1 cellular context compared by ENCODE assay signal in the genomic region with DNA sequence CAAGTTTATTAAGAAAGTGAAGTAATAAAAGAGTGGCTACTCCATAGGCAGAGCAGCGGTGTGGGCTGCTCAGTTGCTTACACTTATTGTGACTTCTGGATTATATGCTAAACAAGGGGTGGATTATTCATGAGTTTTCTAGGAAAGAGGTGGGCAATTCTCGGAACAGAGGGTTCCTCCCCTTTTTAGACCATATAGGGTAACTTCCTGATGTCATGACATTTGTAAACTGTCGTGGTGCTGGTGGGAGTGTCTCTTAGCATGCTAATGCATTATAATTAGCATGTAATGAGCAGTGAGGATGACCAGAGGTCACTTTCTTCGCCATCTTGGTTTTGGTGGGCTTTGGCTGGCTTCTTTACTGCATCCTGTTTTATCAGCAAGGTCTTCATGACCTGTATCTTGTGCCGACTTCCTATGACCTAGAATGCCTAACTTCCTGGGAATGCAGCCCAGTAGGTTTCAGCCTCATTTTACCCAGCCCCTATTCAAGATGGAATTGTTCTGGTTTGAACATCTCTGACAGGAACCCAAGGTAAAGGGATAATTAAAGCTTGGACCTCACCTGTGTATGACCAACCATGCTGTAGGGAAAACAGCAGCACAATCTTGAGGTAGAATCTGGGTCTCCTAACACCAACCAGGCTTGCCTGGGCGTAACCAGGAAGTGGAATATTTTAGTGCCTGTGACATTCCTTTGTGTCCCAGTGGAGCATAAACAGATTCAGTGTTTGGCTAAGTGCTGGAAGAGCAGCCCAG.
TF ChIP-seq lines count a peak whose summit lies in the region.

No MANE protein-coding gene starts in this region.

TF ChIP-seq in K562, 482 proteins besides CTCF, POLR2A, EP300 and RAD21 (continues in another document):
- TF ChIP-seq, protein P1, sequence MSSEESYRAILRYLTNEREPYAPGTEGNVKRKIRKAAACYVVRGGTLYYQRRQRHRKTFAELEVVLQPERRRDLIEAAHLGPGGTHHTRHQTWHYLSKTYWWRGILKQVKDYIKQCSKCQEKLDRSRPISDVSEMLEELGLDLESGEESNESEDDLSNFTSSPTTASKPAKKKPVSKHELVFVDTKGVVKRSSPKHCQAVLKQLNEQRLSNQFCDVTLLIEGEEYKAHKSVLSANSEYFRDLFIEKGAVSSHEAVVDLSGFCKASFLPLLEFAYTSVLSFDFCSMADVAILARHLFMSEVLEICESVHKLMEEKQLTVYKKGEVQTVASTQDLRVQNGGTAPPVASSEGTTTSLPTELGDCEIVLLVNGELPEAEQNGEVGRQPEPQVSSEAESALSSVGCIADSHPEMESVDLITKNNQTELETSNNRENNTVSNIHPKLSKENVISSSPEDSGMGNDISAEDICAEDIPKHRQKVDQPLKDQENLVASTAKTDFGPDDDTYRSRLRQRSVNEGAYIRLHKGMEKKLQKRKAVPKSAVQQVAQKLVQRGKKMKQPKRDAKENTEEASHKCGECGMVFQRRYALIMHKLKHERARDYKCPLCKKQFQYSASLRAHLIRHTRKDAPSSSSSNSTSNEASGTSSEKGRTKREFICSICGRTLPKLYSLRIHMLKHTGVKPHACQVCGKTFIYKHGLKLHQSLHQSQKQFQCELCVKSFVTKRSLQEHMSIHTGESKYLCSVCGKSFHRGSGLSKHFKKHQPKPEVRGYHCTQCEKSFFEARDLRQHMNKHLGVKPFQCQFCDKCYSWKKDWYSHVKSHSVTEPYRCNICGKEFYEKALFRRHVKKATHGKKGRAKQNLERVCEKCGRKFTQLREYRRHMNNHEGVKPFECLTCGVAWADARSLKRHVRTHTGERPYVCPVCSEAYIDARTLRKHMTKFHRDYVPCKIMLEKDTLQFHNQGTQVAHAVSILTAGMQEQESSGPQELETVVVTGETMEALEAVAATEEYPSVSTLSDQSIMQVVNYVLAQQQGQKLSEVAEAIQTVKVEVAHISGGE (CRISPR knock-in tag; IDR thresholded peaks at IDR 0.05), result no peak
- no peak for TF ChIP-seq ZSCAN32 (CRISPR knock-in tag; IDR thresholded peaks at IDR 0.05)
- no peak for TF ChIP-seq ZNF764 (CRISPR knock-in tag; IDR thresholded peaks at IDR 0.05; ENCODE audit: low read depth)
- TF ChIP-seq, protein P2, sequence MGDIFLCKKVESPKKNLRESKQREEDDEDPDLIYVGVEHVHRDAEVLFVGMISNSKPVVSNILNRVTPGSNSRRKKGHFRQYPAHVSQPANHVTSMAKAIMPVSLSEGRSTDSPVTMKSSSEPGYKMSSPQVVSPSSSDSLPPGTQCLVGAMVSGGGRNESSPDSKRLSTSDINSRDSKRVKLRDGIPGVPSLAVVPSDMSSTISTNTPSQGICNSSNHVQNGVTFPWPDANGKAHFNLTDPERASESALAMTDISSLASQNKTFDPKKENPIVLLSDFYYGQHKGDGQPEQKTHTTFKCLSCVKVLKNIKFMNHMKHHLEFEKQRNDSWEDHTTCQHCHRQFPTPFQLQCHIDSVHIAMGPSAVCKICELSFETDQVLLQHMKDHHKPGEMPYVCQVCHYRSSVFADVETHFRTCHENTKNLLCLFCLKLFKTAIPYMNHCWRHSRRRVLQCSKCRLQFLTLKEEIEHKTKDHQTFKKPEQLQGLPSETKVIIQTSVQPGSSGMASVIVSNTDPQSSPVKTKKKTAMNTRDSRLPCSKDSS (IDR thresholded peaks at IDR 0.05; ENCODE audit: low read depth, partially characterized antibody), result no peak
- TF ChIP-seq ZZZ3 (IDR thresholded peaks at IDR 0.05), result no peak
- TF ChIP-seq, protein P3, sequence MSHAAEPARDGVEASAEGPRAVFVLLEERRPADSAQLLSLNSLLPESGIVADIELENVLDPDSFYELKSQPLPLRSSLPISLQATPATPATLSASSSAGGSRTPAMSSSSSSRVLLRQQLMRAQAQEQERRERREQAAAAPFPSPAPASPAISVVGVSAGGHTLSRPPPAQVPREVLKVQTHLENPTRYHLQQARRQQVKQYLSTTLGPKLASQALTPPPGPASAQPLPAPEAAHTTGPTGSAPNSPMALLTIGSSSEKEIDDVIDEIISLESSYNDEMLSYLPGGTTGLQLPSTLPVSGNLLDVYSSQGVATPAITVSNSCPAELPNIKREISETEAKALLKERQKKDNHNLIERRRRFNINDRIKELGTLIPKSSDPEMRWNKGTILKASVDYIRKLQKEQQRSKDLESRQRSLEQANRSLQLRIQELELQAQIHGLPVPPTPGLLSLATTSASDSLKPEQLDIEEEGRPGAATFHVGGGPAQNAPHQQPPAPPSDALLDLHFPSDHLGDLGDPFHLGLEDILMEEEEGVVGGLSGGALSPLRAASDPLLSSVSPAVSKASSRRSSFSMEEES (CRISPR knock-in tag; IDR thresholded peaks at IDR 0.05), result no peak
- TF ChIP-seq, protein P4, sequence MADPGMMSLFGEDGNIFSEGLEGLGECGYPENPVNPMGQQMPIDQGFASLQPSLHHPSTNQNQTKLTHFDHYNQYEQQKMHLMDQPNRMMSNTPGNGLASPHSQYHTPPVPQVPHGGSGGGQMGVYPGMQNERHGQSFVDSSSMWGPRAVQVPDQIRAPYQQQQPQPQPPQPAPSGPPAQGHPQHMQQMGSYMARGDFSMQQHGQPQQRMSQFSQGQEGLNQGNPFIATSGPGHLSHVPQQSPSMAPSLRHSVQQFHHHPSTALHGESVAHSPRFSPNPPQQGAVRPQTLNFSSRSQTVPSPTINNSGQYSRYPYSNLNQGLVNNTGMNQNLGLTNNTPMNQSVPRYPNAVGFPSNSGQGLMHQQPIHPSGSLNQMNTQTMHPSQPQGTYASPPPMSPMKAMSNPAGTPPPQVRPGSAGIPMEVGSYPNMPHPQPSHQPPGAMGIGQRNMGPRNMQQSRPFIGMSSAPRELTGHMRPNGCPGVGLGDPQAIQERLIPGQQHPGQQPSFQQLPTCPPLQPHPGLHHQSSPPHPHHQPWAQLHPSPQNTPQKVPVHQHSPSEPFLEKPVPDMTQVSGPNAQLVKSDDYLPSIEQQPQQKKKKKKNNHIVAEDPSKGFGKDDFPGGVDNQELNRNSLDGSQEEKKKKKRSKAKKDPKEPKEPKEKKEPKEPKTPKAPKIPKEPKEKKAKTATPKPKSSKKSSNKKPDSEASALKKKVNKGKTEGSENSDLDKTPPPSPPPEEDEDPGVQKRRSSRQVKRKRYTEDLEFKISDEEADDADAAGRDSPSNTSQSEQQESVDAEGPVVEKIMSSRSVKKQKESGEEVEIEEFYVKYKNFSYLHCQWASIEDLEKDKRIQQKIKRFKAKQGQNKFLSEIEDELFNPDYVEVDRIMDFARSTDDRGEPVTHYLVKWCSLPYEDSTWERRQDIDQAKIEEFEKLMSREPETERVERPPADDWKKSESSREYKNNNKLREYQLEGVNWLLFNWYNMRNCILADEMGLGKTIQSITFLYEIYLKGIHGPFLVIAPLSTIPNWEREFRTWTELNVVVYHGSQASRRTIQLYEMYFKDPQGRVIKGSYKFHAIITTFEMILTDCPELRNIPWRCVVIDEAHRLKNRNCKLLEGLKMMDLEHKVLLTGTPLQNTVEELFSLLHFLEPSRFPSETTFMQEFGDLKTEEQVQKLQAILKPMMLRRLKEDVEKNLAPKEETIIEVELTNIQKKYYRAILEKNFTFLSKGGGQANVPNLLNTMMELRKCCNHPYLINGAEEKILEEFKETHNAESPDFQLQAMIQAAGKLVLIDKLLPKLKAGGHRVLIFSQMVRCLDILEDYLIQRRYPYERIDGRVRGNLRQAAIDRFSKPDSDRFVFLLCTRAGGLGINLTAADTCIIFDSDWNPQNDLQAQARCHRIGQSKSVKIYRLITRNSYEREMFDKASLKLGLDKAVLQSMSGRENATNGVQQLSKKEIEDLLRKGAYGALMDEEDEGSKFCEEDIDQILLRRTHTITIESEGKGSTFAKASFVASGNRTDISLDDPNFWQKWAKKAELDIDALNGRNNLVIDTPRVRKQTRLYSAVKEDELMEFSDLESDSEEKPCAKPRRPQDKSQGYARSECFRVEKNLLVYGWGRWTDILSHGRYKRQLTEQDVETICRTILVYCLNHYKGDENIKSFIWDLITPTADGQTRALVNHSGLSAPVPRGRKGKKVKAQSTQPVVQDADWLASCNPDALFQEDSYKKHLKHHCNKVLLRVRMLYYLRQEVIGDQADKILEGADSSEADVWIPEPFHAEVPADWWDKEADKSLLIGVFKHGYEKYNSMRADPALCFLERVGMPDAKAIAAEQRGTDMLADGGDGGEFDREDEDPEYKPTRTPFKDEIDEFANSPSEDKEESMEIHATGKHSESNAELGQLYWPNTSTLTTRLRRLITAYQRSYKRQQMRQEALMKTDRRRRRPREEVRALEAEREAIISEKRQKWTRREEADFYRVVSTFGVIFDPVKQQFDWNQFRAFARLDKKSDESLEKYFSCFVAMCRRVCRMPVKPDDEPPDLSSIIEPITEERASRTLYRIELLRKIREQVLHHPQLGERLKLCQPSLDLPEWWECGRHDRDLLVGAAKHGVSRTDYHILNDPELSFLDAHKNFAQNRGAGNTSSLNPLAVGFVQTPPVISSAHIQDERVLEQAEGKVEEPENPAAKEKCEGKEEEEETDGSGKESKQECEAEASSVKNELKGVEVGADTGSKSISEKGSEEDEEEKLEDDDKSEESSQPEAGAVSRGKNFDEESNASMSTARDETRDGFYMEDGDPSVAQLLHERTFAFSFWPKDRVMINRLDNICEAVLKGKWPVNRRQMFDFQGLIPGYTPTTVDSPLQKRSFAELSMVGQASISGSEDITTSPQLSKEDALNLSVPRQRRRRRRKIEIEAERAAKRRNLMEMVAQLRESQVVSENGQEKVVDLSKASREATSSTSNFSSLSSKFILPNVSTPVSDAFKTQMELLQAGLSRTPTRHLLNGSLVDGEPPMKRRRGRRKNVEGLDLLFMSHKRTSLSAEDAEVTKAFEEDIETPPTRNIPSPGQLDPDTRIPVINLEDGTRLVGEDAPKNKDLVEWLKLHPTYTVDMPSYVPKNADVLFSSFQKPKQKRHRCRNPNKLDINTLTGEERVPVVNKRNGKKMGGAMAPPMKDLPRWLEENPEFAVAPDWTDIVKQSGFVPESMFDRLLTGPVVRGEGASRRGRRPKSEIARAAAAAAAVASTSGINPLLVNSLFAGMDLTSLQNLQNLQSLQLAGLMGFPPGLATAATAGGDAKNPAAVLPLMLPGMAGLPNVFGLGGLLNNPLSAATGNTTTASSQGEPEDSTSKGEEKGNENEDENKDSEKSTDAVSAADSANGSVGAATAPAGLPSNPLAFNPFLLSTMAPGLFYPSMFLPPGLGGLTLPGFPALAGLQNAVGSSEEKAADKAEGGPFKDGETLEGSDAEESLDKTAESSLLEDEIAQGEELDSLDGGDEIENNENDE (IDR thresholded peaks at IDR 0.05; ENCODE audit: low read depth, low read length), result no peak
- no peak for TF ChIP-seq SIRT6 (IDR thresholded peaks at IDR 0.05; ENCODE audit: low read depth, low read length)
- no peak for TF ChIP-seq MTF1 (CRISPR knock-in tag; IDR thresholded peaks at IDR 0.05; ENCODE audit: borderline replicate concordance)
- no peak for TF ChIP-seq SMC3 (conservative IDR thresholded peaks at IDR 0.05; ENCODE audit: insufficient read depth, low read depth, low read length)
- TF ChIP-seq STAT5A (IDR thresholded peaks at IDR 0.05; ENCODE audit: borderline replicate concordance, low read length), result peak; percentile 88
- TF ChIP-seq, protein P5, sequence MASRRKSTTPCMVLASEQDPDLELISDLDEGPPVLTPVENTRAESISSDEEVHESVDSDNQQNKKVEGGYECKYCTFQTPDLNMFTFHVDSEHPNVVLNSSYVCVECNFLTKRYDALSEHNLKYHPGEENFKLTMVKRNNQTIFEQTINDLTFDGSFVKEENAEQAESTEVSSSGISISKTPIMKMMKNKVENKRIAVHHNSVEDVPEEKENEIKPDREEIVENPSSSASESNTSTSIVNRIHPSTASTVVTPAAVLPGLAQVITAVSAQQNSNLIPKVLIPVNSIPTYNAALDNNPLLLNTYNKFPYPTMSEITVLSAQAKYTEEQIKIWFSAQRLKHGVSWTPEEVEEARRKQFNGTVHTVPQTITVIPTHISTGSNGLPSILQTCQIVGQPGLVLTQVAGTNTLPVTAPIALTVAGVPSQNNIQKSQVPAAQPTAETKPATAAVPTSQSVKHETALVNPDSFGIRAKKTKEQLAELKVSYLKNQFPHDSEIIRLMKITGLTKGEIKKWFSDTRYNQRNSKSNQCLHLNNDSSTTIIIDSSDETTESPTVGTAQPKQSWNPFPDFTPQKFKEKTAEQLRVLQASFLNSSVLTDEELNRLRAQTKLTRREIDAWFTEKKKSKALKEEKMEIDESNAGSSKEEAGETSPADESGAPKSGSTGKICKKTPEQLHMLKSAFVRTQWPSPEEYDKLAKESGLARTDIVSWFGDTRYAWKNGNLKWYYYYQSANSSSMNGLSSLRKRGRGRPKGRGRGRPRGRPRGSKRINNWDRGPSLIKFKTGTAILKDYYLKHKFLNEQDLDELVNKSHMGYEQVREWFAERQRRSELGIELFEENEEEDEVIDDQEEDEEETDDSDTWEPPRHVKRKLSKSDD (conservative IDR thresholded peaks at IDR 0.05; ENCODE audit: low read length), result no peak
- TF ChIP-seq, protein P6, sequence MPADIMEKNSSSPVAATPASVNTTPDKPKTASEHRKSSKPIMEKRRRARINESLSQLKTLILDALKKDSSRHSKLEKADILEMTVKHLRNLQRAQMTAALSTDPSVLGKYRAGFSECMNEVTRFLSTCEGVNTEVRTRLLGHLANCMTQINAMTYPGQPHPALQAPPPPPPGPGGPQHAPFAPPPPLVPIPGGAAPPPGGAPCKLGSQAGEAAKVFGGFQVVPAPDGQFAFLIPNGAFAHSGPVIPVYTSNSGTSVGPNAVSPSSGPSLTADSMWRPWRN (IDR thresholded peaks at IDR 0.05; ENCODE audit: low read depth), result no peak
- no peak for TF ChIP-seq ZNF384 (IDR thresholded peaks at IDR 0.05; ENCODE audit: low read depth, low read length)
- TF ChIP-seq PURB (CRISPR knock-in tag; IDR thresholded peaks at IDR 0.05; ENCODE audit: low read depth), result no peak
- TF ChIP-seq ERF (CRISPR knock-in tag; IDR thresholded peaks at IDR 0.05), result no peak
- TF ChIP-seq NCOR1 (IDR thresholded peaks at IDR 0.05), result no peak
- peak in 1 of 2 experiments; percentile 9; a peak in 1 of 4 replicates for TF ChIP-seq SIX5 (IDR thresholded peaks at IDR 0.05; ENCODE audit: borderline replicate concordance in 1 of 2, insufficient read depth in 1 of 2, low read depth in 1 of 2, low read length in 2 of 2)
- no peak for TF ChIP-seq TAF15 (IDR thresholded peaks at IDR 0.05; ENCODE audit: low read depth, low read length)
- TF ChIP-seq, protein P7, sequence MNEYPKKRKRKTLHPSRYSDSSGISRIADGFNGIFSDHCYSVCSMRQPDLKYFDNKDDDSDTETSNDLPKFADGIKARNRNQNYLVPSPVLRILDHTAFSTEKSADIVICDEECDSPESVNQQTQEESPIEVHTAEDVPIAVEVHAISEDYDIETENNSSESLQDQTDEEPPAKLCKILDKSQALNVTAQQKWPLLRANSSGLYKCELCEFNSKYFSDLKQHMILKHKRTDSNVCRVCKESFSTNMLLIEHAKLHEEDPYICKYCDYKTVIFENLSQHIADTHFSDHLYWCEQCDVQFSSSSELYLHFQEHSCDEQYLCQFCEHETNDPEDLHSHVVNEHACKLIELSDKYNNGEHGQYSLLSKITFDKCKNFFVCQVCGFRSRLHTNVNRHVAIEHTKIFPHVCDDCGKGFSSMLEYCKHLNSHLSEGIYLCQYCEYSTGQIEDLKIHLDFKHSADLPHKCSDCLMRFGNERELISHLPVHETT (CRISPR knock-in tag; conservative IDR thresholded peaks at IDR 0.05 in 1 of 2, IDR thresholded peaks at IDR 0.05 in 1 of 2), result peak in 1 of 2 experiments; percentile 55; a peak in 1 of 4 replicates
- no peak for TF ChIP-seq SNIP1 (IDR thresholded peaks at IDR 0.05; ENCODE audit: low read depth)
